ENCODE assay signal across 21 cellular contexts in the genomic region with DNA sequence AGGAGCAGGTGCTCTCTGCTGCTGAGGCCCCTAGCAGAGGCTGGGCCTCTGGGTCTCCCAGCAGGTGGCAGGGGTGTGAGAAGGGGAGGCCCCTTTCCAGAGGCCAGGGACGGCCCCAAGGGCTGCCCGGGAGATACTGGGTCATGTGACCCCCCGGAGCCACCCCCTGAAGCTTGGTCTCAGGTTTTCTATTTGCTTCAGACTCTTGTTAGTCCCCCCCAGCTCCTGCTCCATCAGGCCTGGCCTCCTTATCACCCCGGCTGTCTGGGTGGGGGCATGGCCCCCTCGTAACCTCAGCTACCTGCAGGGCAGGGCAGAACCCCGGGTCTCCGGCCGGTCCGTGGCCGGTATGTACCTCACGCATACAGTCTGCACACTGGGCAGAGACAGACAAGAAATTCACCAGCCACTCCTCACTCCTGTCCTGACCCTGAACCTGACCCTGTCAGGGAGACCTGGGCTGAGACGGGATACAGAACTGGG. TPM values are rescaled to one million over a fixed set of nuclear protein-coding genes. Genes with fewer than 3 reads are reported as not detected.
DNase-seq lines count a peak whose midpoint lies in the region; ATAC-seq, FAIRE-seq and TF ChIP-seq lines count a peak whose summit lies in the region.
"Had no signal": no experiment of that assay in that cellular context is flagged by ENCODE, and none has a peak within 500 bp of the region (broad histone marks: within the 10 kb centered on the region; RNA-seq: fewer than 3 reads in every experiment).

No MANE protein-coding gene starts in this region.

- no peak for TF ChIP-seq EP300 in HepG2 (IDR thresholded peaks at IDR 0.05; ENCODE audit: low read depth in 2 of 2, low read length in 2 of 2)
- no peak for TF ChIP-seq EP300 in HepG2 (CRISPR knock-in tag; IDR thresholded peaks at IDR 0.05; ENCODE audit: borderline replicate concordance)

- intact Hi-C loops in Panc1 (cut with micrococcal nuclease; ENCODE audit: unreplicated experiment) (no loop called here), HepG2 (cut with micrococcal nuclease; ENCODE audit: unreplicated experiment) (no loop called here), prostate gland (cut with DNase I) (no loop called here)

- WGBS in HepG2 (ENCODE audit: low lambda C conversion rate), result 12% methylated on average over 9 of the region's 12 CpGs
- WGBS in prostate gland, result 59% methylated on average over 12 of the region's 12 CpGs

- no peaks in the 10 kb centered on the region for H4K20me1 ChIP-seq in HepG2 (ENCODE audit: insufficient read depth, low read length)

- TF ChIP-seq CTCF in GM06990 (IDR thresholded peaks at IDR 0.05; ENCODE audit: insufficient read depth, low read length, poor library complexity, severe bottlenecking) (no peak), Panc1 (IDR thresholded peaks at IDR 0.05) (no peak), HepG2 (CRISPR knock-in tag; IDR thresholded peaks at IDR 0.05) (no peak), HFFc6 (IDR thresholded peaks at IDR 0.05) (no peak), prostate gland (IDR thresholded peaks at IDR 0.05) (no peak)

- CTCF ChIA-PET in Panc1 (lab: Charles Lee) (no interaction called here), HepG2 (lab: Yijun Ruan, JAX; ENCODE audit: low intra/inter-chr PET ratio, low total read pairs) (no interaction called here)

- H3K4me3 ChIP-seq in GM06990 (replicated peaks; ENCODE audit: low read depth, low read length) (no peak overlapping the region), Panc1 (ENCODE audit: low read depth in 2 of 2, low read length in 2 of 2) (no peak overlapping the region), HepG2 (replicated peaks in 1 of 3; ENCODE audit: insufficient read depth in 1 of 3, low read depth in 2 of 3, low read length in 3 of 3) (no peak overlapping the region; a peak in 1 of 6 replicates), prostate gland (no peak overlapping the region)

- TF ChIP-seq POLR2A in HepG2 (IDR thresholded peaks at IDR 0.05; ENCODE audit: insufficient read depth in 1 of 2, low read depth in 2 of 2, low read length in 2 of 2) (no peak), prostate gland (IDR thresholded peaks at IDR 0.05) (no peak)

- BruUV-seq in Panc1 (replicated peaks; lab: Mats Ljungman, UMichigan) (no TSS peak), HepG2 (replicated peaks; lab: Mats Ljungman, UMichigan) (no TSS peak)

- H3K36me3 ChIP-seq in GM06990 (ENCODE audit: control insufficient read depth, insufficient read depth, low read length) (no peaks in the 10 kb centered on the region), Panc1 (ENCODE audit: control insufficient read depth, insufficient read depth, low read length) (no peaks in the 10 kb centered on the region), HepG2 (replicated peaks in 1 of 2; ENCODE audit: control insufficient read depth in 1 of 2, insufficient read depth in 2 of 2, low read length in 2 of 2) (no peaks in the 10 kb centered on the region), prostate gland (no peaks in the 10 kb centered on the region)
- H3K36me3 ChIP-seq: brain microvascular endothelial cell had no signal

- peaks cover 4 to 6% (median 4%) of the 10 kb centered on the region in 3 donors for H3K36me3 Mint-ChIP-seq in immature natural killer cell
- H3K36me3 Mint-ChIP-seq in HFFc6 (ENCODE audit: low read depth), result no peaks in the 10 kb centered on the region
- H3K36me3 Mint-ChIP-seq: activated naive CD8-positive, alpha-beta T cell had no signal

- no peak overlapping the region for H3K4me2 ChIP-seq in HepG2 (ENCODE audit: low read depth, low read length)

- no peak overlapping the region for H3K9ac ChIP-seq in HepG2 (ENCODE audit: insufficient read depth, low read depth, low read length)

- ATAC-seq in Panc1, result peak; percentile 52; the same call in 1 of the 2 replicates
- peak; percentile 37; the same call in 2 of the 3 replicates for ATAC-seq in HepG2
- ATAC-seq: activated T-cell treated with anti-CD3 and anti-CD28 coated beads, Interleukin-2, amount 50 U/mL, for 4 hours; left lobe of liver had no signal

- H3K27ac ChIP-seq in Panc1 (ENCODE audit: low read length), result no peak overlapping the region
- H3K27ac ChIP-seq in HepG2 (ENCODE audit: extremely low read length, insufficient read depth, low read length), result no peak overlapping the region
- H3K27ac ChIP-seq in prostate gland, result no peak overlapping the region
- H3K27ac ChIP-seq: brain microvascular endothelial cell, epithelial cell of prostate had no signal

- DNase-seq in GM06990 (ENCODE audit: extremely low read depth, insufficient read length) (peak; percentile 75), GM19239 (ENCODE audit: insufficient read length, low spot score) (no peak), Panc1 (ENCODE audit: low read depth, low spot score) (no peak), HepG2 (ENCODE audit: low spot score) (no peak), immature natural killer cell (no peak), HFFc6 (no peak), prostate gland (ENCODE audit: low spot score) (no peak), NCI-H146 (lab: John Stamatoyannopoulos, UW) (no peak)
- DNase-seq: activated CD4-positive, alpha-beta T cell treated with anti-CD3 and anti-CD28 coated beads, Interleukin-2, amount 50 U/mL, for 4 hours; activated T-cell treated with anti-CD3 and anti-CD28 coated beads, Interleukin-2, amount 50 U/mL, for 4 hours; brain microvascular endothelial cell; dermis blood vessel endothelial cell; KG1; NCI-H1048; NCI-H2081 treated with DMSO at 0.1 percent for 48 hours; NCI-H69; stimulated activated CD4-positive, alpha-beta T cell treated with anti-CD3 and anti-CD28 coated beads, Interleukin-2, amount 100 ng/mL, for 24 hours had no signal

- peak; percentile 59 for FAIRE-seq in GM19239 (lab: Jason Lieb, UNC)
- FAIRE-seq in HepG2 (lab: Jason Lieb, UNC), result no peak
- FAIRE-seq: frontal cortex had no signal

- peaks cover 2 to 7% of the 10 kb centered on the region in 2 donors for H3K4me1 Mint-ChIP-seq in immature natural killer cell
- peaks cover 10% of the 10 kb centered on the region for H3K4me1 Mint-ChIP-seq in HFFc6 (ENCODE audit: low read depth)

- H3K27me3 ChIP-seq in GM06990 (replicated peaks; ENCODE audit: control insufficient read depth, insufficient read depth, low read length) (no peaks in the 10 kb centered on the region), Panc1 (ENCODE audit: control insufficient read depth, insufficient read depth, low read length) (no peaks in the 10 kb centered on the region), HepG2 (ENCODE audit: control insufficient read depth in 1 of 2, insufficient read depth in 2 of 2, low read length in 2 of 2) (peaks cover 11 to 35% of the 10 kb centered on the region in 2 experiments; a peak in 4 of 5 replicates), prostate gland (replicated peaks; ENCODE audit: insufficient read depth) (peaks cover 12% of the 10 kb centered on the region)

- H3K27ac Mint-ChIP-seq in immature natural killer cell (no peak overlapping the region), HFFc6 (no peak overlapping the region)
- H3K27ac Mint-ChIP-seq: activated naive CD8-positive, alpha-beta T cell had no signal

- H3K4me1 ChIP-seq in Panc1 (ENCODE audit: control insufficient read depth, insufficient read depth, low read length) (peaks cover 12% of the 10 kb centered on the region), HepG2 (ENCODE audit: insufficient read depth, low read length) (no peaks in the 10 kb centered on the region; the same call in 1 of the 2 replicates), prostate gland (replicated peaks) (no peaks in the 10 kb centered on the region)

- POLR2A ChIA-PET in Panc1 (lab: Charles Lee), result interaction anchor here (0.6 kb wide), 1 partner anchor 113 kb away, joined by 3 read pairs; no protein-coding TSS in a partner anchor
- POLR2A ChIA-PET in HepG2 (lab: Yijun Ruan, JAX), result no interaction called here

- no peaks in the 10 kb centered on the region for H3K79me2 ChIP-seq in HepG2 (ENCODE audit: insufficient read depth, low read length)

- H2AFZ ChIP-seq in HepG2 (ENCODE audit: low read length), result no peak overlapping the region

- H3K9me3 Mint-ChIP-seq in immature natural killer cell, result peaks cover 0 to 2% (median 0%) of the 10 kb centered on the region in 6 donors
- H3K9me3 Mint-ChIP-seq in HFFc6, result no peaks in the 10 kb centered on the region
- H3K9me3 Mint-ChIP-seq: activated T-cell treated with anti-CD3 and anti-CD28 coated beads, Interleukin-2, amount 50 U/mL, for 4 hours had no signal

- H3K4me3 Mint-ChIP-seq in immature natural killer cell, result no peak overlapping the region
- H3K4me3 Mint-ChIP-seq in HFFc6, result no peak overlapping the region
- H3K4me3 Mint-ChIP-seq: activated naive CD8-positive, alpha-beta T cell; activated T-cell treated with anti-CD3 and anti-CD28 coated beads, Interleukin-2, amount 50 U/mL, for 4 hours had no signal

- no peak for TF ChIP-seq RAD21 in HepG2 (CRISPR knock-in tag; IDR thresholded peaks at IDR 0.05)

- in situ Hi-C loops in Panc1 (cut with HindIII; ENCODE audit: low pct_unique_long_range_greater_than_20kb, low sequenced_read_pairs), result no loop called here
- in situ Hi-C loops in HepG2 (cut with HindIII; ENCODE audit: extremely low pct_ligation_motif_present, low pct_unique_long_range_greater_than_20kb), result no loop called here

- H3K9me3 ChIP-seq in Panc1 (ENCODE audit: control insufficient read depth, insufficient read depth, low read depth, low read length) (no peaks in the 10 kb centered on the region), HepG2 (ENCODE audit: low read length) (no peaks in the 10 kb centered on the region), prostate gland (no peaks in the 10 kb centered on the region)

- H3K27me3 Mint-ChIP-seq in immature natural killer cell (ENCODE audit: low read depth in 3 of 3) (peaks cover 11 to 13% (median 12%) of the 10 kb centered on the region in 3 donors), HFFc6 (ENCODE audit: insufficient read depth) (peaks cover 18% of the 10 kb centered on the region)

RNA-seq across cellular contexts. Expression of a gene that starts 13.2 kb away (rescaled TPM):
- total RNA-seq in Panc1 (2021; ENCODE audit: unreplicated experiment) (175 TPM), HepG2 (2016; rRNA removed; fragmentation: Illumina TruSeq; extraction: Trizol) (38.0 and 53.2 TPM in 2 replicates), prostate gland (100 to 1,000 TPM in 1 of 2 donors, 10 to 100 TPM in 1; 91.5 to 332 TPM)
- polyA plus RNA-seq in Panc1 (2012; ENCODE audit: insufficient read length), result 220 TPM
- total RNA-seq in HepG2 (2016; cell fraction: cytosol; rRNA removed; fragmentation: Illumina TruSeq; extraction: Trizol; ENCODE audit: low read depth), result 24.5 and 28.5 TPM in 2 replicates
- 29.0 and 50.0 TPM in 2 replicates for total RNA-seq in HepG2 (2016; cell fraction: insoluble cytoplasmic fraction; rRNA removed; fragmentation: Illumina TruSeq; extraction: Trizol)
- 81.6 and 83.0 TPM in 2 replicates for total RNA-seq in HepG2 (2016; cell fraction: membrane; rRNA removed; fragmentation: Illumina TruSeq; extraction: Trizol)
- total RNA-seq in HepG2 (2016; cell fraction: nucleus; rRNA removed; fragmentation: Illumina TruSeq; extraction: Trizol), result 28.3 and 35.7 TPM in 2 replicates
- polyA plus RNA-seq in HepG2 (2011; rRNA removed) (51.4 and 52.0 TPM in 2 replicates), immature natural killer cell (1 to 10 TPM; 1.9 to 6.3 (median 6.0) TPM)
- 39.6 and 81.0 TPM in 2 replicates for polyA plus RNA-seq in HepG2 (2011; cell fraction: cytosol; rRNA removed)
- polyA plus RNA-seq in HepG2 (2011; cell fraction: nucleus; rRNA removed), result 168 and 260 TPM in 2 replicates
- 51.8 and 53.9 TPM in 2 replicates for polyA plus RNA-seq in HepG2 (2012)
- polyA plus RNA-seq in HepG2 (2016; cell fraction: cytosol; fragmentation: Illumina TruSeq; extraction: Trizol; ENCODE audit: low read depth), result 65.0 and 68.6 TPM in 2 replicates
- polyA plus RNA-seq in HepG2 (2016; cell fraction: insoluble cytoplasmic fraction; fragmentation: Illumina TruSeq; extraction: Trizol; ENCODE audit: low read depth), result 77.8 and 91.9 TPM in 2 replicates
- 123 and 140 TPM in 2 replicates for polyA plus RNA-seq in HepG2 (2016; cell fraction: membrane; fragmentation: Illumina TruSeq; extraction: Trizol; ENCODE audit: low read depth)
- 119 and 120 TPM in 2 replicates for polyA plus RNA-seq in HepG2 (2016; cell fraction: nucleus; fragmentation: Illumina TruSeq; extraction: Trizol; ENCODE audit: insufficient read depth, low read depth)
- 55.1 and 105 TPM in 2 replicates for polyA minus RNA-seq in HepG2 (2011; rRNA and poly(A)+ RNA removed; ENCODE audit: low replicate concordance)
- polyA minus RNA-seq in HepG2 (2011; cell fraction: cytosol; rRNA and poly(A)+ RNA removed), result 44.3 and 47.1 TPM in 2 replicates
- 17.8 and 22.5 TPM in 2 replicates for polyA minus RNA-seq in HepG2 (2011; cell fraction: nucleus; rRNA and poly(A)+ RNA removed)
- 100 to 1,000 TPM in 1 of 6 experiments, 10 to 100 TPM in 5; 74.9 to 102 (median 82.0) TPM for total RNA-seq in HFFc6 (2021; fragmentation: NEBNext Ultra II Directional; extraction: Animal tissue kit (Norgen Biotek cat#: 25700))
